1 cellular context compared by ENCODE assay signal in the genomic region with DNA sequence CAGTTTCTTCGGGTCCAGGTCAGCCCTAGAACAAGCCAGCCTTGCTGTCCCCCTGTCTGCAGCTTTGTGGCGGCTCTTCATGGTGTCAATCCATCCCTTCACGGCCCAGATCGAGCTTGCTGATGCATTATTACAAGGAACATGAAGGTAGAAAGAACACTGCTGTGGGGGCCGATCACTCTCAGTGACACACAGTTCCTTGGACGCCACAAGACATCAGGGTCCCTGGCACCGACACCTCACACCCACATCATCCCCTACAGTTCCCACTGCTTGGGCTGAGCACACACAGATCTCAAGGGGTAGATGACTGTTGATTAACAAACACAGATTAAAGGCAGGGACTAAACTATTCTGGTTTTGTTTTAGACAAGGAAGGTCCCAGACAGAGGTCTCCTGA.
TF ChIP-seq lines count a peak whose summit lies in the region.

No MANE protein-coding gene starts in this region.

TF ChIP-seq in HepG2, 621 proteins besides CTCF, POLR2A, EP300 and RAD21:
- no peak for TF ChIP-seq FOXC1 (CRISPR knock-in tag; IDR thresholded peaks at IDR 0.05; ENCODE audit: borderline replicate concordance)
- TF ChIP-seq ZNF337 (CRISPR knock-in tag; IDR thresholded peaks at IDR 0.05; ENCODE audit: borderline replicate concordance, low read depth) = no peak
- TF ChIP-seq, protein P1, sequence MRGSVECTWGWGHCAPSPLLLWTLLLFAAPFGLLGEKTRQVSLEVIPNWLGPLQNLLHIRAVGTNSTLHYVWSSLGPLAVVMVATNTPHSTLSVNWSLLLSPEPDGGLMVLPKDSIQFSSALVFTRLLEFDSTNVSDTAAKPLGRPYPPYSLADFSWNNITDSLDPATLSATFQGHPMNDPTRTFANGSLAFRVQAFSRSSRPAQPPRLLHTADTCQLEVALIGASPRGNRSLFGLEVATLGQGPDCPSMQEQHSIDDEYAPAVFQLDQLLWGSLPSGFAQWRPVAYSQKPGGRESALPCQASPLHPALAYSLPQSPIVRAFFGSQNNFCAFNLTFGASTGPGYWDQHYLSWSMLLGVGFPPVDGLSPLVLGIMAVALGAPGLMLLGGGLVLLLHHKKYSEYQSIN (CRISPR knock-in tag; IDR thresholded peaks at IDR 0.05; ENCODE audit: borderline replicate concordance) = no peak
- TF ChIP-seq KDM2A (CRISPR knock-in tag; IDR thresholded peaks at IDR 0.05; ENCODE audit: borderline replicate concordance, low read depth) = no peak
- no peak for TF ChIP-seq ZNF607 (CRISPR knock-in tag; IDR thresholded peaks at IDR 0.05; ENCODE audit: borderline replicate concordance)
- no peak for TF ChIP-seq TEAD2 (CRISPR knock-in tag; IDR thresholded peaks at IDR 0.05)
- no peak for TF ChIP-seq SPEN (CRISPR knock-in tag; IDR thresholded peaks at IDR 0.05; ENCODE audit: low read depth)
- no peak for TF ChIP-seq ZNF331 (CRISPR knock-in tag; IDR thresholded peaks at IDR 0.05)
- TF ChIP-seq, protein P2, sequence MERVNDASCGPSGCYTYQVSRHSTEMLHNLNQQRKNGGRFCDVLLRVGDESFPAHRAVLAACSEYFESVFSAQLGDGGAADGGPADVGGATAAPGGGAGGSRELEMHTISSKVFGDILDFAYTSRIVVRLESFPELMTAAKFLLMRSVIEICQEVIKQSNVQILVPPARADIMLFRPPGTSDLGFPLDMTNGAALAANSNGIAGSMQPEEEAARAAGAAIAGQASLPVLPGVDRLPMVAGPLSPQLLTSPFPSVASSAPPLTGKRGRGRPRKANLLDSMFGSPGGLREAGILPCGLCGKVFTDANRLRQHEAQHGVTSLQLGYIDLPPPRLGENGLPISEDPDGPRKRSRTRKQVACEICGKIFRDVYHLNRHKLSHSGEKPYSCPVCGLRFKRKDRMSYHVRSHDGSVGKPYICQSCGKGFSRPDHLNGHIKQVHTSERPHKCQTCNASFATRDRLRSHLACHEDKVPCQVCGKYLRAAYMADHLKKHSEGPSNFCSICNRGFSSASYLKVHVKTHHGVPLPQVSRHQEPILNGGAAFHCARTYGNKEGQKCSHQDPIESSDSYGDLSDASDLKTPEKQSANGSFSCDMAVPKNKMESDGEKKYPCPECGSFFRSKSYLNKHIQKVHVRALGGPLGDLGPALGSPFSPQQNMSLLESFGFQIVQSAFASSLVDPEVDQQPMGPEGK (CRISPR knock-in tag; IDR thresholded peaks at IDR 0.05) = no peak
- no peak for TF ChIP-seq ZNF564 (CRISPR knock-in tag; IDR thresholded peaks at IDR 0.05)
TF ChIP-seq in HepG2: peak in this region for 0.
